8 cellular contexts compared by ENCODE assay signal in genomic region chr2:133421516-133422324, GRCh38.
DNase-seq lines count a peak whose midpoint lies in the region; ATAC-seq and TF ChIP-seq lines count a peak whose summit lies in the region.
"Had no signal": no experiment of that assay in that cellular context is flagged by ENCODE, and none has a peak within 500 bp of the region (broad histone marks: within the 10 kb centered on the region; RNA-seq: fewer than 3 reads in every experiment).

No MANE protein-coding gene starts in this region.

- no peaks in the 10 kb centered on the region for H3K79me2 ChIP-seq in neural progenitor cell (ENCODE audit: low read depth)

- TF ChIP-seq POLR2A in tibial nerve (IDR thresholded peaks at IDR 0.05): no peak

- CTCF ChIA-PET in activated CD8-positive, alpha-beta memory T cell treated with anti-CD3 and anti-CD28 coated beads, Interleukin-2, amount 10 ng/mL, durations not matched to agents 7 days and 5 days (lab: Charles Lee): no interaction called here

- peak; percentile 94 for ATAC-seq in GM19395 (IDR thresholded peaks at IDR 0.05; ENCODE audit: unreplicated experiment)
- ATAC-seq in HG03280 (IDR thresholded peaks at IDR 0.05; ENCODE audit: unreplicated experiment): peak; percentile 67
- no peak for ATAC-seq in activated CD8-positive, alpha-beta memory T cell treated with anti-CD3 and anti-CD28 coated beads, Interleukin-2, amount 10 ng/mL, durations not matched to agents 7 days and 5 days

- WGBS in tibial nerve, 2 donors: 66 to 77% methylated on average over 4 of the region's 4 CpGs

- TF ChIP-seq CTCF in astrocyte of the cerebellum (IDR thresholded peaks at IDR 0.05; ENCODE audit: low read depth, low read length, missing control alignments) (peak; percentile 14), neural progenitor cell (IDR thresholded peaks at IDR 0.05) (no peak), tibial nerve (IDR thresholded peaks at IDR 0.05) (no peak)

- TF ChIP-seq EP300 in tibial nerve (IDR thresholded peaks at IDR 0.05): no peak

- H3K9me3 ChIP-seq in neural progenitor cell (ENCODE audit: low read depth) (no peaks in the 10 kb centered on the region), tibial nerve (no peaks in the 10 kb centered on the region)
- H3K9me3 ChIP-seq: SJSA1 had no signal

- in situ Hi-C loops in astrocyte of the cerebellum (cut with HindIII; ENCODE audit: low sequenced_read_pairs): no loop called here

- H2AFZ ChIP-seq in neural progenitor cell (replicated peaks): no peak overlapping the region

- no peaks in the 10 kb centered on the region for H3K9me3 Mint-ChIP-seq in neural progenitor cell
- H3K9me3 Mint-ChIP-seq in activated CD8-positive, alpha-beta memory T cell treated with anti-CD3 and anti-CD28 coated beads, Interleukin-2, amount 10 ng/mL, durations not matched to agents 7 days and 5 days (ENCODE audit: low read depth): no peaks in the 10 kb centered on the region

- H3K4me3 Mint-ChIP-seq in neural progenitor cell: peak overlapping the region; percentile 16
- H3K4me3 Mint-ChIP-seq in activated CD8-positive, alpha-beta memory T cell treated with anti-CD3 and anti-CD28 coated beads, Interleukin-2, amount 10 ng/mL, durations not matched to agents 7 days and 5 days: no peak overlapping the region

- H4K20me1 ChIP-seq in neural progenitor cell (ENCODE audit: low read depth): peaks cover 3% of the 10 kb centered on the region

- no peak overlapping the region for H3K9ac ChIP-seq in neural progenitor cell

- H3K27ac ChIP-seq in neural progenitor cell: no peak overlapping the region
- no peak overlapping the region for H3K27ac ChIP-seq in tibial nerve
- H3K27ac ChIP-seq: SJSA1 had no signal

- H3K36me3 Mint-ChIP-seq in neural progenitor cell: no peaks in the 10 kb centered on the region
- no peaks in the 10 kb centered on the region for H3K36me3 Mint-ChIP-seq in activated CD8-positive, alpha-beta memory T cell treated with anti-CD3 and anti-CD28 coated beads, Interleukin-2, amount 10 ng/mL, durations not matched to agents 7 days and 5 days

- peaks cover 2% of the 10 kb centered on the region for H3K27me3 Mint-ChIP-seq in neural progenitor cell (ENCODE audit: insufficient read depth, low read depth)
- no peaks in the 10 kb centered on the region for H3K27me3 Mint-ChIP-seq in activated CD8-positive, alpha-beta memory T cell treated with anti-CD3 and anti-CD28 coated beads, Interleukin-2, amount 10 ng/mL, durations not matched to agents 7 days and 5 days

- peaks cover 84% of the 10 kb centered on the region for H3K4me1 Mint-ChIP-seq in neural progenitor cell
- no peaks in the 10 kb centered on the region for H3K4me1 Mint-ChIP-seq in activated CD8-positive, alpha-beta memory T cell treated with anti-CD3 and anti-CD28 coated beads, Interleukin-2, amount 10 ng/mL, durations not matched to agents 7 days and 5 days

- H3K27me3 ChIP-seq in neural progenitor cell (no peaks in the 10 kb centered on the region), tibial nerve (no peaks in the 10 kb centered on the region)
- H3K27me3 ChIP-seq: SJSA1 had no signal

- H3K4me3 ChIP-seq in astrocyte of the cerebellum (ENCODE audit: low read depth, low read length): no peak overlapping the region
- no peak overlapping the region for H3K4me3 ChIP-seq in neural progenitor cell
- H3K4me3 ChIP-seq in tibial nerve: no peak overlapping the region
- H3K4me3 ChIP-seq: SJSA1 had no signal

- H3K4me1 ChIP-seq in neural progenitor cell (peaks cover 49% of the 10 kb centered on the region), tibial nerve (peaks cover 0 to 23% (median 7%) of the 10 kb centered on the region in 4 donors)

- H3F3A ChIP-seq in neural progenitor cell (ENCODE audit: low read depth): peaks cover 28% of the 10 kb centered on the region

- peak overlapping the region; percentile 18 for H3K4me2 ChIP-seq in neural progenitor cell

- H3K36me3 ChIP-seq in neural progenitor cell (no peaks in the 10 kb centered on the region), tibial nerve (no peaks in the 10 kb centered on the region)
- H3K36me3 ChIP-seq: SJSA1 had no signal

- DNase-seq in astrocyte of the cerebellum (ENCODE audit: low read depth): peak; percentile 59
- peak; percentile 51 for DNase-seq in neural progenitor cell (ENCODE audit: low spot score)
- no peak for DNase-seq in tibial nerve (ENCODE audit: low spot score in 2 of 2)
- DNase-seq in activated CD8-positive, alpha-beta memory T cell treated with anti-CD3 and anti-CD28 coated beads, Interleukin-2, amount 10 ng/mL, durations not matched to agents 7 days and 5 days: no peak
- DNase-seq in NCI-H1694 (lab: John Stamatoyannopoulos, UW): no peak

- H3K27ac Mint-ChIP-seq in neural progenitor cell: peak overlapping the region; percentile 92
- H3K27ac Mint-ChIP-seq in activated CD8-positive, alpha-beta memory T cell treated with anti-CD3 and anti-CD28 coated beads, Interleukin-2, amount 10 ng/mL, durations not matched to agents 7 days and 5 days: no peak overlapping the region

Comparison
In these comparisons a context has a peak if more than half of its experiments do, and no peak if none do; other contexts are left out.
1. DNase-seq: peak in astrocyte of the cerebellum (single experiment) and neural progenitor cell (single experiment); none in tibial nerve (0 of 2), activated CD8-positive, alpha-beta memory T cell treated with anti-CD3 and anti-CD28 coated beads, Interleukin-2, amount 10 ng/mL, durations not matched to agents 7 days and 5 days (single experiment) and NCI-H1694 (single experiment).